In genomic region chr19:2945575-2946184, GRCh38 we compare ENCODE assay signal across 7 cellular contexts. TPM values are rescaled to one million over a fixed set of nuclear protein-coding genes. Genes with fewer than 3 reads are reported as not detected.
DNase-seq lines count a peak whose midpoint lies in the region; ATAC-seq, FAIRE-seq and TF ChIP-seq lines count a peak whose summit lies in the region.

No MANE protein-coding gene starts in this region.

- TF ChIP-seq CTCF in kidney (IDR thresholded peaks at IDR 0.05; ENCODE audit: borderline replicate concordance, extremely low read depth, insufficient read depth) = no peak

- FAIRE-seq in kidney (lab: Jason Lieb, UNC) = no peak

- H3K27me3 Mint-ChIP-seq in activated naive CD8-positive, alpha-beta T cell treated with anti-CD3 and anti-CD28 coated beads, Interleukin-2, amount 50 U/mL, for 24 hours = no peaks in the 10 kb centered on the region

- H3K27me3 ChIP-seq in HUES48 (ENCODE audit: control insufficient read depth, insufficient read depth, low read length) = no peaks in the 10 kb centered on the region
- no peaks in the 10 kb centered on the region for H3K27me3 ChIP-seq in stomach smooth muscle (ENCODE audit: control insufficient read depth in 1 of 2, insufficient read depth in 2 of 2, low read length in 2 of 2)

- peak overlapping the region; percentile 96 for H3K27ac Mint-ChIP-seq in activated naive CD8-positive, alpha-beta T cell treated with anti-CD3 and anti-CD28 coated beads, Interleukin-2, amount 50 U/mL, for 24 hours

- no peaks in the 10 kb centered on the region for H3K9me3 ChIP-seq in HUES48 (ENCODE audit: control insufficient read depth, insufficient read depth, low read length)
- H3K9me3 ChIP-seq in kidney (ENCODE audit: control insufficient read depth in 1 of 2, low read length in 2 of 2) = no peaks in the 10 kb centered on the region
- H3K9me3 ChIP-seq in stomach smooth muscle (ENCODE audit: control insufficient read depth in 2 of 2, low read length in 2 of 2) = no peaks in the 10 kb centered on the region

- no peak for ATAC-seq in activated naive CD8-positive, alpha-beta T cell treated with anti-CD3 and anti-CD28 coated beads, Interleukin-2, amount 50 U/mL, for 24 hours
- no peak for ATAC-seq in HG02973 (IDR thresholded peaks at IDR 0.05; ENCODE audit: unreplicated experiment)

- intact Hi-C loops in kidney (cut with DNase I) = no loop called here

- H3K27ac ChIP-seq in HUES48 (ENCODE audit: low read depth, low read length) = no peak overlapping the region
- H3K27ac ChIP-seq in kidney (ENCODE audit: low read depth in 2 of 2, low read length in 2 of 2) = peak overlapping the region; percentile 94 to 98
- peak overlapping the region; percentile 91 for H3K27ac ChIP-seq in stomach smooth muscle (ENCODE audit: low read length)

- no peak for DNase-seq in activated naive CD8-positive, alpha-beta T cell treated with anti-CD3 and anti-CD28 coated beads, Interleukin-2, amount 50 U/mL, for 24 hours
- no peak for DNase-seq in kidney
- no peak for DNase-seq in NAMALWA (ENCODE audit: low spot score)
- no peak for DNase-seq in HuH-7.5 (ENCODE audit: low spot score)

- no peaks in the 10 kb centered on the region for H3K36me3 ChIP-seq in HUES48 (ENCODE audit: control insufficient read depth, insufficient read depth, low read length)
- H3K36me3 ChIP-seq in kidney (ENCODE audit: control insufficient read depth in 1 of 2, insufficient read depth in 2 of 2, low read length in 2 of 2) = no peaks in the 10 kb centered on the region
- H3K36me3 ChIP-seq in stomach smooth muscle (ENCODE audit: control insufficient read depth in 2 of 2, insufficient read depth in 2 of 2, low read length in 2 of 2) = no peaks in the 10 kb centered on the region

- peaks cover 31% of the 10 kb centered on the region for H3K4me1 Mint-ChIP-seq in activated naive CD8-positive, alpha-beta T cell treated with anti-CD3 and anti-CD28 coated beads, Interleukin-2, amount 50 U/mL, for 24 hours

- H3K9ac ChIP-seq in HUES48 (ENCODE audit: low read depth, low read length) (peak overlapping the region; percentile 31; the same call in 1 of the 2 replicates), kidney (ENCODE audit: low read length in 2 of 2) (peak overlapping the region; percentile 54 to 85), stomach smooth muscle (ENCODE audit: low read length in 2 of 2) (peak overlapping the region; percentile 68 to 86)

- no peaks in the 10 kb centered on the region for H3K9me3 Mint-ChIP-seq in activated naive CD8-positive, alpha-beta T cell treated with anti-CD3 and anti-CD28 coated beads, Interleukin-2, amount 50 U/mL, for 24 hours

- peak overlapping the region; percentile 91 for H3K4me3 Mint-ChIP-seq in activated naive CD8-positive, alpha-beta T cell treated with anti-CD3 and anti-CD28 coated beads, Interleukin-2, amount 50 U/mL, for 24 hours

- peak overlapping the region; percentile 77 for H3K4me3 ChIP-seq in HUES48 (ENCODE audit: low read depth, low read length)
- H3K4me3 ChIP-seq in kidney (ENCODE audit: low read length in 2 of 2) = peak overlapping the region; percentile 77 to 92
- peak overlapping the region; percentile 81 to 90 for H3K4me3 ChIP-seq in stomach smooth muscle (ENCODE audit: low read length in 2 of 2)

- H3K4me1 ChIP-seq in HUES48 (ENCODE audit: control insufficient read depth, insufficient read depth, low read length) = no peaks in the 10 kb centered on the region
- peaks cover 0 to 14% of the 10 kb centered on the region in 2 donors for H3K4me1 ChIP-seq in kidney (ENCODE audit: control insufficient read depth in 1 of 2, insufficient read depth in 1 of 2, low read depth in 1 of 2, low read length in 2 of 2)
- H3K4me1 ChIP-seq in stomach smooth muscle (ENCODE audit: control insufficient read depth, insufficient read depth, low read length) = peaks cover 20% of the 10 kb centered on the region

- H3K36me3 Mint-ChIP-seq in activated naive CD8-positive, alpha-beta T cell treated with anti-CD3 and anti-CD28 coated beads, Interleukin-2, amount 50 U/mL, for 24 hours (ENCODE audit: low read depth) = peaks cover 7% of the 10 kb centered on the region

RNA-seq across cellular contexts. Expression of gene ZNF77, which starts 0.9 kb away (rescaled TPM):
- 5.1 TPM for total RNA-seq in kidney
- 2.4 TPM for polyA plus RNA-seq in kidney (ENCODE audit: insufficient read depth, low read depth, low replicate concordance)

RNA-seq across cellular contexts. Expression of gene TLE6, which starts 31.7 kb away (rescaled TPM):
- total RNA-seq in kidney = 3.7 TPM
- 5.2 TPM for polyA plus RNA-seq in kidney (ENCODE audit: insufficient read depth, low read depth, low replicate concordance)

RNA-seq across cellular contexts. Expression of gene ZNF57, which starts 45.0 kb away (rescaled TPM):
- 6.1 TPM for total RNA-seq in kidney
- polyA plus RNA-seq in kidney (ENCODE audit: insufficient read depth, low read depth, low replicate concordance) = 6.2 TPM
